In the genomic region with DNA sequence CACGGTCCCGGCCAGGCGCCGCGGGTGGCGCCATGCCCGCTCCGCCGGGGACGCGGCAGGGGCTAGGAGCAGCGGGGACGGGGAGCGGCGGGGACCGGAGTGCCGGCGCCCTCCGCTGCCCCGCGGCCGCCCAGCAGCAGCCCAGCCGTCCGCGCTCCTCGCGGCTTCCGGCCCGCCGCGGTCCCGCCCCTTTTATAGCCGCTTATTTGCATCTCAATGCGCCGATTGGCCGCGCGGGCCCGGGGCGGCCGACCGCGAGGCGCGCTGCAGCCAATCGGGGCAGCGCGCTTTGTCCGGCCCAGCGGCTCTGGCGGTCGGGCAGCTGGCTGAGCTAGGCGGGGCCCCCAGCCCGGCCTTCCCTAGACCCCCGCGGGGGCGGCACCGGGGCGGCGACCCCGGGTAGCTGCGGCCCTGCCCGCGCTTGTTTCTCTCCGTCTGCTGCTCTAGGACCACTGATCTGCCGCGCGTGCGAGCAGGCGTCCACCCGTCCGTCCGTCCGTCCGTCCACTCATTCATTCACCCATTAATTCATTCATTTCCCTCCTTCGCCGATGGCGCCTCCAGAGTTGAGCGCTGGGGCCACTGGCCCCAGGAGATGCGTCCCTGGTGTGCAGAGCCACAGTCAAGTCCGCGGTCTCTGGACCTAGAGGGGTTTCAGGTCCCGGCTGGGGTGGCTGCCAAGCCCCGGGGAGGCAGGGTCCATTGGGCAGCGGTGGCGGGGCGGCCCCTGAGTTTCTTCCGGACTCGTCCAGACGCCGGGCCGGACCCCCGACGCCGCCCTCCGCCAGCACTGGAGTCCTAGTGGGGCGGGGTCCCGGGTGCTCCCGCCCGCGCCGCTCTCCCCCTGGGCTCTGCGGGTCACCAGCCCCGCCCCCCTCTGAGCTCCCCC, we compare ENCODE assay signal across 1 cellular context.
A peak's percentile ranks its signal among the peaks of the same experiment; 100 is the strongest.
TF ChIP-seq lines count a peak whose summit lies in the region.

A gene with protein sequence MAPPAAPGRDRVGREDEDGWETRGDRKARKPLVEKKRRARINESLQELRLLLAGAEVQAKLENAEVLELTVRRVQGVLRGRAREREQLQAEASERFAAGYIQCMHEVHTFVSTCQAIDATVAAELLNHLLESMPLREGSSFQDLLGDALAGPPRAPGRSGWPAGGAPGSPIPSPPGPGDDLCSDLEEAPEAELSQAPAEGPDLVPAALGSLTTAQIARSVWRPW (minus strand): TSS at position 167 of the 889 bp plus-strand sequence. CDS start 133 bp downstream, at position 34.

TF ChIP-seq in HCT116, 20 proteins besides CTCF, POLR2A, EP300 and RAD21 (continued from another document):
- TF ChIP-seq, protein P1, sequence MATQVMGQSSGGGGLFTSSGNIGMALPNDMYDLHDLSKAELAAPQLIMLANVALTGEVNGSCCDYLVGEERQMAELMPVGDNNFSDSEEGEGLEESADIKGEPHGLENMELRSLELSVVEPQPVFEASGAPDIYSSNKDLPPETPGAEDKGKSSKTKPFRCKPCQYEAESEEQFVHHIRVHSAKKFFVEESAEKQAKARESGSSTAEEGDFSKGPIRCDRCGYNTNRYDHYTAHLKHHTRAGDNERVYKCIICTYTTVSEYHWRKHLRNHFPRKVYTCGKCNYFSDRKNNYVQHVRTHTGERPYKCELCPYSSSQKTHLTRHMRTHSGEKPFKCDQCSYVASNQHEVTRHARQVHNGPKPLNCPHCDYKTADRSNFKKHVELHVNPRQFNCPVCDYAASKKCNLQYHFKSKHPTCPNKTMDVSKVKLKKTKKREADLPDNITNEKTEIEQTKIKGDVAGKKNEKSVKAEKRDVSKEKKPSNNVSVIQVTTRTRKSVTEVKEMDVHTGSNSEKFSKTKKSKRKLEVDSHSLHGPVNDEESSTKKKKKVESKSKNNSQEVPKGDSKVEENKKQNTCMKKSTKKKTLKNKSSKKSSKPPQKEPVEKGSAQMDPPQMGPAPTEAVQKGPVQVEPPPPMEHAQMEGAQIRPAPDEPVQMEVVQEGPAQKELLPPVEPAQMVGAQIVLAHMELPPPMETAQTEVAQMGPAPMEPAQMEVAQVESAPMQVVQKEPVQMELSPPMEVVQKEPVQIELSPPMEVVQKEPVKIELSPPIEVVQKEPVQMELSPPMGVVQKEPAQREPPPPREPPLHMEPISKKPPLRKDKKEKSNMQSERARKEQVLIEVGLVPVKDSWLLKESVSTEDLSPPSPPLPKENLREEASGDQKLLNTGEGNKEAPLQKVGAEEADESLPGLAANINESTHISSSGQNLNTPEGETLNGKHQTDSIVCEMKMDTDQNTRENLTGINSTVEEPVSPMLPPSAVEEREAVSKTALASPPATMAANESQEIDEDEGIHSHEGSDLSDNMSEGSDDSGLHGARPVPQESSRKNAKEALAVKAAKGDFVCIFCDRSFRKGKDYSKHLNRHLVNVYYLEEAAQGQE (IDR thresholded peaks at IDR 0.05; ENCODE audit: low read depth) = no peak
- no peak for TF ChIP-seq TCF7L2 (IDR thresholded peaks at IDR 0.05; ENCODE audit: borderline replicate concordance, extremely low read depth, insufficient read depth, insufficient read length)
- TF ChIP-seq, protein P2, sequence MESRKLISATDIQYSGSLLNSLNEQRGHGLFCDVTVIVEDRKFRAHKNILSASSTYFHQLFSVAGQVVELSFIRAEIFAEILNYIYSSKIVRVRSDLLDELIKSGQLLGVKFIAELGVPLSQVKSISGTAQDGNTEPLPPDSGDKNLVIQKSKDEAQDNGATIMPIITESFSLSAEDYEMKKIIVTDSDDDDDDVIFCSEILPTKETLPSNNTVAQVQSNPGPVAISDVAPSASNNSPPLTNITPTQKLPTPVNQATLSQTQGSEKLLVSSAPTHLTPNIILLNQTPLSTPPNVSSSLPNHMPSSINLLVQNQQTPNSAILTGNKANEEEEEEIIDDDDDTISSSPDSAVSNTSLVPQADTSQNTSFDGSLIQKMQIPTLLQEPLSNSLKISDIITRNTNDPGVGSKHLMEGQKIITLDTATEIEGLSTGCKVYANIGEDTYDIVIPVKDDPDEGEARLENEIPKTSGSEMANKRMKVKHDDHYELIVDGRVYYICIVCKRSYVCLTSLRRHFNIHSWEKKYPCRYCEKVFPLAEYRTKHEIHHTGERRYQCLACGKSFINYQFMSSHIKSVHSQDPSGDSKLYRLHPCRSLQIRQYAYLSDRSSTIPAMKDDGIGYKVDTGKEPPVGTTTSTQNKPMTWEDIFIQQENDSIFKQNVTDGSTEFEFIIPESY (IDR thresholded peaks at IDR 0.05; ENCODE audit: extremely low read depth, insufficient replicate concordance, low read length) = no peak
- TF ChIP-seq, protein P3, sequence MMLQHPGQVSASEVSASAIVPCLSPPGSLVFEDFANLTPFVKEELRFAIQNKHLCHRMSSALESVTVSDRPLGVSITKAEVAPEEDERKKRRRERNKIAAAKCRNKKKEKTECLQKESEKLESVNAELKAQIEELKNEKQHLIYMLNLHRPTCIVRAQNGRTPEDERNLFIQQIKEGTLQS (IDR thresholded peaks at IDR 0.05) = no peak
- TF ChIP-seq EZH2 (IDR thresholded peaks at IDR 0.05) = no peak
- peak; percentile 52; the same call in 1 of the 2 replicates for TF ChIP-seq SIN3A (IDR thresholded peaks at IDR 0.05; ENCODE audit: low read depth)
- TF ChIP-seq, protein P4, sequence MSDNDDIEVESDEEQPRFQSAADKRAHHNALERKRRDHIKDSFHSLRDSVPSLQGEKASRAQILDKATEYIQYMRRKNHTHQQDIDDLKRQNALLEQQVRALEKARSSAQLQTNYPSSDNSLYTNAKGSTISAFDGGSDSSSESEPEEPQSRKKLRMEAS (IDR thresholded peaks at IDR 0.05) = 0 out of 2 replicates have a peak, but pooled peaks have one; percentile 19
- TF ChIP-seq JUND (IDR thresholded peaks at IDR 0.05) = no peak
- TF ChIP-seq SP1 (IDR thresholded peaks at IDR 0.05; ENCODE audit: low read depth) = peak; percentile 46; the same call in 1 of the 2 replicates
- no peak for TF ChIP-seq FOSL1 (IDR thresholded peaks at IDR 0.05; ENCODE audit: low read depth)
- TF ChIP-seq SRF (IDR thresholded peaks at IDR 0.05; ENCODE audit: low read depth) = no peak
- TF ChIP-seq ZNF274 (IDR thresholded peaks at IDR 0.05; ENCODE audit: low read depth, low read length) = no peak
- TF ChIP-seq ZFX (IDR thresholded peaks at IDR 0.05) = peak; percentile 21; the same call in 1 of the 2 replicates
- TF ChIP-seq EZH2phosphoT487 (IDR thresholded peaks at IDR 0.05; ENCODE audit: borderline replicate concordance) = no peak
- TF ChIP-seq ELF1 (IDR thresholded peaks at IDR 0.05; ENCODE audit: borderline replicate concordance, low read depth) = no peak
- no peak for TF ChIP-seq CEBPB (IDR thresholded peaks at IDR 0.05; ENCODE audit: low read depth)
- TF ChIP-seq CBX3 (IDR thresholded peaks at IDR 0.05; ENCODE audit: low read depth) = no peak
- no peak for TF ChIP-seq YY1 (IDR thresholded peaks at IDR 0.05; ENCODE audit: extremely low read depth, insufficient replicate concordance, low read depth, low read length)
- TF ChIP-seq EGR1 (IDR thresholded peaks at IDR 0.05; ENCODE audit: low read depth) = no peak
